11 cellular contexts compared by ENCODE assay signal in genomic region chr6:30804333-30804732, GRCh38.
"Had no signal": no experiment of that assay in that cellular context is flagged by ENCODE, and none has a peak within 500 bp of the region (broad histone marks: within the 10 kb centered on the region; RNA-seq: fewer than 3 reads in every experiment).

No MANE protein-coding gene starts in this region.

- H3K4me1 ChIP-seq: colonic mucosa had no signal

- ATAC-seq: lower lobe of right lung; natural killer cell treated with Interleukin-12 subunit alpha and Interleukin-12 subunit beta and Interleukin-15 and Interleukin-18, amount 100 ng/mL, for 72 hours; T-cell had no signal

- H3K9me3 Mint-ChIP-seq: activated B cell treated with CpG ODN at 0.5 μM for 24 hours; natural killer cell treated with Interleukin-12 subunit alpha and Interleukin-12 subunit beta and Interleukin-15 and Interleukin-18, amount 100 ng/mL, for 72 hours; T-cell had no signal

- H3K4me3 Mint-ChIP-seq: activated B cell treated with CpG ODN at 0.5 μM for 24 hours; natural killer cell treated with Interleukin-12 subunit alpha and Interleukin-12 subunit beta and Interleukin-15 and Interleukin-18, amount 100 ng/mL, for 72 hours; T-cell had no signal

- H3K9me3 ChIP-seq: colonic mucosa, lower lobe of right lung, SK-N-SH had no signal

- H3K27ac Mint-ChIP-seq: activated B cell treated with CpG ODN at 0.5 μM for 24 hours, progenitor cell of endocrine pancreas had no signal

- H3K27ac ChIP-seq: brain microvascular endothelial cell, colonic mucosa, lower lobe of right lung had no signal

- H3K36me3 Mint-ChIP-seq: natural killer cell treated with Interleukin-12 subunit alpha and Interleukin-12 subunit beta and Interleukin-15 and Interleukin-18, amount 100 ng/mL, for 72 hours had no signal

- H3K27me3 ChIP-seq: brain microvascular endothelial cell, colonic mucosa had no signal

- H3K27me3 Mint-ChIP-seq: progenitor cell of endocrine pancreas, T-cell had no signal

- H3K9ac ChIP-seq: SK-N-SH had no signal

- H3K4me3 ChIP-seq: colonic mucosa, lower lobe of right lung had no signal

- DNase-seq: activated B cell treated with CpG ODN at 0.5 μM for 24 hours; activated CD4-positive, alpha-beta T cell treated with anti-CD3 and anti-CD28 coated beads, Interleukin-2, amount 50 U/mL, for 1 hour; brain microvascular endothelial cell; central memory CD4-positive, alpha-beta T cell; colonic mucosa; head of caudate nucleus; lower lobe of right lung; SK-N-SH; T-cell had no signal

- H3K36me3 ChIP-seq: brain microvascular endothelial cell, colonic mucosa, lower lobe of right lung had no signal

- H3K4me2 ChIP-seq: SK-N-SH had no signal
